Comparison of ENCODE assay signal across 1 cellular context in genomic region chr1:241985787-241986186, GRCh38.
TF ChIP-seq lines count a peak whose summit lies in the region.

No MANE protein-coding gene starts in this region.

TF ChIP-seq in GM12878, 131 proteins besides CTCF, POLR2A, EP300 and RAD21:
- TF ChIP-seq MLLT1 (IDR thresholded peaks at IDR 0.05), result no peak
- TF ChIP-seq BHLHE40 (IDR thresholded peaks at IDR 0.05; ENCODE audit: borderline replicate concordance in 1 of 2, low read depth in 2 of 2, low read length in 1 of 2), result no peak
- peak; percentile 58 for TF ChIP-seq SMC3 (IDR thresholded peaks at IDR 0.05; ENCODE audit: borderline replicate concordance, low read length)
- no peak for TF ChIP-seq STAT1 (conservative IDR thresholded peaks at IDR 0.05)
- TF ChIP-seq E2F8 (IDR thresholded peaks at IDR 0.05; ENCODE audit: low read depth, partially characterized antibody), result no peak
- no peak for TF ChIP-seq RBBP5 (conservative IDR thresholded peaks at IDR 0.05)
- no peak for TF ChIP-seq NRF1 (conservative IDR thresholded peaks at IDR 0.05; ENCODE audit: low read depth, low read length)
- TF ChIP-seq YY1 (IDR thresholded peaks at IDR 0.05; ENCODE audit: low read depth, low read length), result 0 out of 2 replicates have a peak, but pooled peaks have one; percentile 17
- TF ChIP-seq PAX5 (IDR thresholded peaks at IDR 0.05; ENCODE audit: borderline replicate concordance, low read depth, low read length), result no peak
- no peak for TF ChIP-seq SP1 (IDR thresholded peaks at IDR 0.05; ENCODE audit: low read depth, low read length)
- TF ChIP-seq, protein P1, sequence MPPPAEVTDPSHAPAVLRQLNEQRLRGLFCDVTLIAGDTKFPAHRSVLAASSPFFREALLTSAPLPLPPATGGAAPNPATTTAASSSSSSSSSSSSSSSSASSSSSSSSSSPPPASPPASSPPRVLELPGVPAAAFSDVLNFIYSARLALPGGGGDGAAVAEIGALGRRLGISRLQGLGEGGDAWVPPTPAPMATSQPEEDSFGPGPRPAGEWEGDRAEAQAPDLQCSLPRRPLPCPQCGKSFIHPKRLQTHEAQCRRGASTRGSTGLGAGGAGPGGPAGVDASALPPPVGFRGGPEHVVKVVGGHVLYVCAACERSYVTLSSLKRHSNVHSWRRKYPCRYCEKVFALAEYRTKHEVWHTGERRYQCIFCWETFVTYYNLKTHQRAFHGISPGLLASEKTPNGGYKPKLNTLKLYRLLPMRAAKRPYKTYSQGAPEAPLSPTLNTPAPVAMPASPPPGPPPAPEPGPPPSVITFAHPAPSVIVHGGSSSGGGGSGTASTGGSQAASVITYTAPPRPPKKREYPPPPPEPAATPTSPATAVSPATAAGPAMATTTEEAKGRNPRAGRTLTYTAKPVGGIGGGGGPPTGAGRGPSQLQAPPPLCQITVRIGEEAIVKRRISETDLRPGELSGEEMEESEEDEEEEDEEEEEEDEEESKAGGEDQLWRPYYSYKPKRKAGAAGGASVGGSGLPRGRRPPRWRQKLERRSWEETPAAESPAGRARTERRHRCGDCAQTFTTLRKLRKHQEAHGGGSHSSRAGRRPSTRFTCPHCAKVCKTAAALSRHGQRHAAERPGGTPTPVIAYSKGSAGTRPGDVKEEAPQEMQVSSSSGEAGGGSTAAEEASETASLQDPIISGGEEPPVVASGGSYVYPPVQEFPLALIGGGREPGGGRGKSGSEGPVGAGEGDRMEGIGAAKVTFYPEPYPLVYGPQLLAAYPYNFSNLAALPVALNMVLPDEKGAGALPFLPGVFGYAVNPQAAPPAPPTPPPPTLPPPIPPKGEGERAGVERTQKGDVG (CRISPR knock-in tag; IDR thresholded peaks at IDR 0.05), result no peak
- TF ChIP-seq ZNF207 (IDR thresholded peaks at IDR 0.05; ENCODE audit: borderline replicate concordance), result no peak
- TF ChIP-seq, protein P2, sequence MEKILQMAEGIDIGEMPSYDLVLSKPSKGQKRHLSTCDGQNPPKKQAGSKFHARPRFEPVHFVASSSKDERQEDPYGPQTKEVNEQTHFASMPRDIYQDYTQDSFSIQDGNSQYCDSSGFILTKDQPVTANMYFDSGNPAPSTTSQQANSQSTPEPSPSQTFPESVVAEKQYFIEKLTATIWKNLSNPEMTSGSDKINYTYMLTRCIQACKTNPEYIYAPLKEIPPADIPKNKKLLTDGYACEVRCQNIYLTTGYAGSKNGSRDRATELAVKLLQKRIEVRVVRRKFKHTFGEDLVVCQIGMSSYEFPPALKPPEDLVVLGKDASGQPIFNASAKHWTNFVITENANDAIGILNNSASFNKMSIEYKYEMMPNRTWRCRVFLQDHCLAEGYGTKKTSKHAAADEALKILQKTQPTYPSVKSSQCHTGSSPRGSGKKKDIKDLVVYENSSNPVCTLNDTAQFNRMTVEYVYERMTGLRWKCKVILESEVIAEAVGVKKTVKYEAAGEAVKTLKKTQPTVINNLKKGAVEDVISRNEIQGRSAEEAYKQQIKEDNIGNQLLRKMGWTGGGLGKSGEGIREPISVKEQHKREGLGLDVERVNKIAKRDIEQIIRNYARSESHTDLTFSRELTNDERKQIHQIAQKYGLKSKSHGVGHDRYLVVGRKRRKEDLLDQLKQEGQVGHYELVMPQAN (conservative IDR thresholded peaks at IDR 0.05), result no peak
- TF ChIP-seq MYB (IDR thresholded peaks at IDR 0.05; ENCODE audit: borderline replicate concordance, low read depth, low read length), result no peak
- TF ChIP-seq RELA (IDR thresholded peaks at IDR 0.05; ENCODE audit: borderline replicate concordance, partially characterized antibody), result no peak
- TF ChIP-seq MYC (IDR thresholded peaks at IDR 0.05; ENCODE audit: insufficient read depth, insufficient read length, insufficient replicate concordance, low read length, severe bottlenecking), result no peak
